In the genomic region with DNA sequence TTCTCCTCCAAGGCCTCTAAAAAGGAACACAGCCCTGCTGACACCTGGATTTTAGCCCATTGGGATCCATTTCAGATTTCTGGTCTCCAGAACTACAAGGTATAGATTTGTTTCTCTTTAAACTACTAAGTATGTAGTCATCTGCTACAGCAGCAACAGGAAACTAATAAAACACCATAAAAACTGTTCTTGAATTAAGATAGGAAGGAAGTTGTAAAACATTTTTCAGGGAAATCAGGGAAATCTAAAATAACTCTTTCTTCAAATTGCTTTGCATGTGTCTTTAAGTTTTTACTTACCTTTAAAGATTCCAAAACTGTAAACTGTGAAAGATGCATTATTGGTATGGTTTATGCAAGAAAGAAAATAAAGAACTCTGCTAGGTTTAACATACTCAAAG, we compare ENCODE assay signal across 10 cellular contexts.
"Had no signal": no experiment of that assay in that cellular context is flagged by ENCODE, and none has a peak within 500 bp of the region (broad histone marks: within the 10 kb centered on the region; RNA-seq: fewer than 3 reads in every experiment).

No MANE protein-coding gene starts in this region.

- H3K27ac ChIP-seq: GM23248 had no signal

- H3K9ac ChIP-seq: GM23248 had no signal

- H3K36me3 ChIP-seq: HAP-1 had no signal

- H3K4me1 ChIP-seq: HAP-1 had no signal

- FAIRE-seq: HTR-8/SVneo, K562 had no signal

- DNase-seq: GM23248, GOT3, H7, HFFc6, IMR-90, KG1 had no signal

- H3K9me3 ChIP-seq: HAP-1 had no signal

- ATAC-seq: HCT116, K562 had no signal

- H3K4me3 ChIP-seq: GM23248, HAP-1, K562 had no signal
